In genomic region chr4:1985287-1985686, GRCh38 we compare ENCODE assay signal across 12 cellular contexts.
"Had no signal": no experiment of that assay in that cellular context is flagged by ENCODE, and none has a peak within 500 bp of the region (broad histone marks: within the 10 kb centered on the region; RNA-seq: fewer than 3 reads in every experiment).

No MANE protein-coding gene starts in this region.

- H3K27ac Mint-ChIP-seq: activated naive CD4-positive, alpha-beta T cell treated with anti-CD3 and anti-CD28 coated beads, Interleukin-2, amount 10 ng/mL, durations not matched to agents 7 days and 5 days; mesothelial cell of epicardium; neural progenitor cell; T-helper 2 cell treated with Interferon-gamma antibody and Interleukin-4, amounts not matched to agents 5 μg/mL and 100 μg/mL, for 36 hours had no signal

- H3K9me3 Mint-ChIP-seq: activated naive CD4-positive, alpha-beta T cell treated with anti-CD3 and anti-CD28 coated beads, Interleukin-2, amount 10 ng/mL, durations not matched to agents 7 days and 5 days; mesothelial cell of epicardium; neural progenitor cell; T-helper 2 cell treated with Interferon-gamma antibody and Interleukin-4, amounts not matched to agents 5 μg/mL and 100 μg/mL, for 36 hours had no signal

- H3K4me3 ChIP-seq: cardiac muscle cell, neural progenitor cell, pancreas, sigmoid colon had no signal

- H3K9me3 ChIP-seq: pancreas, sigmoid colon had no signal

- H3K4me3 Mint-ChIP-seq: activated naive CD4-positive, alpha-beta T cell treated with anti-CD3 and anti-CD28 coated beads, Interleukin-2, amount 10 ng/mL, durations not matched to agents 7 days and 5 days; mesothelial cell of epicardium; neural progenitor cell; T-helper 2 cell treated with Interferon-gamma antibody and Interleukin-4, amounts not matched to agents 5 μg/mL and 100 μg/mL, for 36 hours had no signal

- H3K27me3 Mint-ChIP-seq: activated naive CD4-positive, alpha-beta T cell treated with anti-CD3 and anti-CD28 coated beads, Interleukin-2, amount 10 ng/mL, durations not matched to agents 7 days and 5 days had no signal

- H3K4me1 ChIP-seq: neural progenitor cell, pancreas, sigmoid colon had no signal

- H3K27ac ChIP-seq: neural progenitor cell, pancreas, sigmoid colon had no signal

- DNase-seq: activated CD4-positive, alpha-beta T cell treated with anti-CD3 and anti-CD28 coated beads, Interleukin-2, amount 50 U/mL, for 1 hour; activated naive CD4-positive, alpha-beta T cell treated with anti-CD3 and anti-CD28 coated beads, Interleukin-2, amount 10 ng/mL, durations not matched to agents 7 days and 5 days; hypothalamus; kidney glomerular epithelial cell; pancreas; sigmoid colon; stimulated activated CD4-positive, alpha-beta T cell treated with anti-CD3 and anti-CD28 coated beads, Interleukin-1b, Interleukin-23, amount 100 ng/mL, for 48 hours; SW 1271 had no signal

- H3K27me3 ChIP-seq: cardiac muscle cell, neural progenitor cell, pancreas, sigmoid colon had no signal

- H3K4me1 Mint-ChIP-seq: mesothelial cell of epicardium, neural progenitor cell had no signal
